In genomic region chr7:149020483-149020882, GRCh38 we compare ENCODE assay signal across 23 cellular contexts. TPM values are rescaled to one million over a fixed set of nuclear protein-coding genes. Genes with fewer than 3 reads are reported as not detected.
DNase-seq lines count a peak whose midpoint lies in the region; ATAC-seq and TF ChIP-seq lines count a peak whose summit lies in the region.
"Had no signal": no experiment of that assay in that cellular context is flagged by ENCODE, and none has a peak within 500 bp of the region (broad histone marks: within the 10 kb centered on the region; RNA-seq: fewer than 3 reads in every experiment).

No MANE protein-coding gene starts in this region.

- intact Hi-C loops in activated CD8-positive, alpha-beta T cell treated with anti-CD3 and anti-CD28 coated beads for 36 hours (cut with micrococcal nuclease): no loop called here
- intact Hi-C loops in posterior cingulate gyrus (cut with DNase I): no loop called here

- no peak for ATAC-seq in activated CD8-positive, alpha-beta T cell treated with anti-CD3 and anti-CD28 coated beads for 36 hours
- ATAC-seq in stimulated activated naive B cell treated with anti-CD40 and anti-IgM and Interleukin-4, amounts not matched to agents 10 μg/mL and 1 μg/mL and 100 μg/mL, for 72 hours (replicated peaks): no peak
- ATAC-seq in left lobe of liver: no peak
- ATAC-seq: esophagus mucosa, gastrocnemius medialis, pancreas had no signal

- H3K36me3 Mint-ChIP-seq in activated CD8-positive, alpha-beta T cell treated with anti-CD3 and anti-CD28 coated beads for 36 hours (ENCODE audit: low read depth): peaks cover 36% of the 10 kb centered on the region
- H3K36me3 Mint-ChIP-seq in endothelial cell (ENCODE audit: low read depth, unreplicated experiment): peaks cover 14% of the 10 kb centered on the region
- H3K36me3 Mint-ChIP-seq in stimulated activated naive B cell treated with anti-CD40 and anti-IgM and Interleukin-4, amounts not matched to agents 10 μg/mL and 1 μg/mL and 100 μg/mL, for 72 hours: peaks cover 44 to 51% of the 10 kb centered on the region in 2 donors

- peaks cover 23% of the 10 kb centered on the region for H3K36me3 ChIP-seq in H7 (replicated peaks; ENCODE audit: control insufficient read depth, insufficient read depth, low read length)

- no peak for TF ChIP-seq CTCF in activated CD8-positive, alpha-beta T cell treated with anti-CD3 and anti-CD28 coated beads for 36 hours (IDR thresholded peaks at IDR 0.05)
- no peak for TF ChIP-seq CTCF in endothelial cell (IDR thresholded peaks at IDR 0.05; ENCODE audit: unreplicated experiment)

- H3K4me3 ChIP-seq in H7 (ENCODE audit: insufficient read depth, low read depth, low read length): no peak overlapping the region
- H3K4me3 ChIP-seq: gastrocnemius medialis, pancreas, thoracic aorta had no signal

- peak overlapping the region; percentile 0 for H3K27ac Mint-ChIP-seq in activated CD8-positive, alpha-beta T cell treated with anti-CD3 and anti-CD28 coated beads for 36 hours
- peak overlapping the region; percentile 28 for H3K27ac Mint-ChIP-seq in endothelial cell (ENCODE audit: unreplicated experiment)
- no peak overlapping the region for H3K27ac Mint-ChIP-seq in stimulated activated naive B cell treated with anti-CD40 and anti-IgM and Interleukin-4, amounts not matched to agents 10 μg/mL and 1 μg/mL and 100 μg/mL, for 72 hours
- H3K27ac Mint-ChIP-seq: activated naive CD4-positive, alpha-beta T cell treated with anti-CD3 and anti-CD28 coated beads, Interleukin-2, amount 50 U/mL, for 24 hours; memory B cell had no signal

- H3K9me3 Mint-ChIP-seq in activated CD8-positive, alpha-beta T cell treated with anti-CD3 and anti-CD28 coated beads for 36 hours: no peaks in the 10 kb centered on the region
- H3K9me3 Mint-ChIP-seq in endothelial cell (ENCODE audit: unreplicated experiment): no peaks in the 10 kb centered on the region
- H3K9me3 Mint-ChIP-seq in stimulated activated naive B cell treated with anti-CD40 and anti-IgM and Interleukin-4, amounts not matched to agents 10 μg/mL and 1 μg/mL and 100 μg/mL, for 72 hours: no peaks in the 10 kb centered on the region
- H3K9me3 Mint-ChIP-seq: activated naive CD4-positive, alpha-beta T cell treated with anti-CD3 and anti-CD28 coated beads, Interleukin-2, amount 50 U/mL, for 24 hours; CD8-positive, alpha-beta memory T cell; memory B cell had no signal

- peaks cover 20% of the 10 kb centered on the region for H3K4me1 Mint-ChIP-seq in activated CD8-positive, alpha-beta T cell treated with anti-CD3 and anti-CD28 coated beads for 36 hours (ENCODE audit: low read depth)
- peaks cover 28% of the 10 kb centered on the region for H3K4me1 Mint-ChIP-seq in endothelial cell (ENCODE audit: unreplicated experiment)
- peaks cover 24 to 28% of the 10 kb centered on the region in 2 donors for H3K4me1 Mint-ChIP-seq in stimulated activated naive B cell treated with anti-CD40 and anti-IgM and Interleukin-4, amounts not matched to agents 10 μg/mL and 1 μg/mL and 100 μg/mL, for 72 hours

- H3K4me3 Mint-ChIP-seq in activated CD8-positive, alpha-beta T cell treated with anti-CD3 and anti-CD28 coated beads for 36 hours: no peak overlapping the region
- H3K4me3 Mint-ChIP-seq in endothelial cell (ENCODE audit: unreplicated experiment): no peak overlapping the region
- no peak overlapping the region for H3K4me3 Mint-ChIP-seq in stimulated activated naive B cell treated with anti-CD40 and anti-IgM and Interleukin-4, amounts not matched to agents 10 μg/mL and 1 μg/mL and 100 μg/mL, for 72 hours
- H3K4me3 Mint-ChIP-seq: activated naive CD4-positive, alpha-beta T cell treated with anti-CD3 and anti-CD28 coated beads, Interleukin-2, amount 50 U/mL, for 24 hours; CD8-positive, alpha-beta memory T cell; memory B cell had no signal

- DNase-seq in H7 (peak; percentile 25), endothelial cell (ENCODE audit: low spot score) (no peak), posterior cingulate gyrus (peak in 6 of 10 donors; percentile 6 to 83 (median 27)), left lobe of liver (ENCODE audit: low spot score) (no peak)
- no peak for DNase-seq in activated CD8-positive, alpha-beta T cell treated with anti-CD3 and anti-CD28 coated beads for 36 hours
- DNase-seq in stimulated activated naive B cell treated with anti-CD40 and anti-IgM and Interleukin-4, amounts not matched to agents 10 μg/mL and 1 μg/mL and 100 μg/mL, for 72 hours: no peak
- no peak for DNase-seq in activated CD8-positive, alpha-beta memory T cell treated with anti-CD3 and anti-CD28 coated beads, Interleukin-2, amount 50 U/mL, for 4 hours
- DNase-seq: activated CD4-positive, CD25-positive, alpha-beta regulatory T cell; activated T-cell treated with anti-CD3 and anti-CD28 coated beads, Interleukin-2, amount 50 U/mL, for 48 hours; CD8-positive, alpha-beta memory T cell; DMS79 treated with DMSO at 0.1 percent for 48 hours; effector CD8-positive, alpha-beta T cell; gastrocnemius medialis; Kasumi-1; NCI-H1048; NCI-H2029; NCI-H226; NCI-H774; pancreas had no signal

- CTCF ChIA-PET in activated CD8-positive, alpha-beta T cell treated with anti-CD3 and anti-CD28 coated beads for 36 hours (lab: Charles Lee): interaction anchor here (1.1 to 2.0 kb wide), 3 partner anchors 13 to 46 kb away, joined by 3 to 6 read pairs (median 5); no protein-coding TSS in a partner anchor

- POLR2A ChIA-PET in activated CD8-positive, alpha-beta T cell treated with anti-CD3 and anti-CD28 coated beads for 36 hours (lab: Charles Lee): no interaction called here

- no peaks in the 10 kb centered on the region for H3K27me3 ChIP-seq in H7 (ENCODE audit: control insufficient read depth, insufficient read depth, low read length)
- H3K27me3 ChIP-seq: gastrocnemius medialis, pancreas had no signal

- no peaks in the 10 kb centered on the region for H3K27me3 Mint-ChIP-seq in activated CD8-positive, alpha-beta T cell treated with anti-CD3 and anti-CD28 coated beads for 36 hours
- H3K27me3 Mint-ChIP-seq in endothelial cell (ENCODE audit: unreplicated experiment): no peaks in the 10 kb centered on the region
- H3K27me3 Mint-ChIP-seq in stimulated activated naive B cell treated with anti-CD40 and anti-IgM and Interleukin-4, amounts not matched to agents 10 μg/mL and 1 μg/mL and 100 μg/mL, for 72 hours: no peaks in the 10 kb centered on the region
- H3K27me3 Mint-ChIP-seq: activated naive CD4-positive, alpha-beta T cell treated with anti-CD3 and anti-CD28 coated beads, Interleukin-2, amount 50 U/mL, for 24 hours; memory B cell had no signal

RNA-seq across cellular contexts. Expression of gene PDIA4, which starts 7.8 kb away (rescaled TPM):
- total RNA-seq in H7 (2014; rRNA removed; shearing (Covaris generic)): 286 and 335 TPM in 2 replicates
- 10 to 100 TPM; 72.6 to 75.7 TPM for total RNA-seq in activated CD8-positive, alpha-beta T cell treated with anti-CD3 and anti-CD28 coated beads for 36 hours
- total RNA-seq in endothelial cell (ENCODE audit: unreplicated experiment) (266 TPM), left lobe of liver (266 TPM)

Comparison
In these comparisons a context has a peak if more than half of its experiments do, and no peak if none do; other contexts are left out.
1. DNase-seq: peak in H7 (single experiment) and posterior cingulate gyrus (6 of 10); none in activated CD8-positive, alpha-beta T cell treated with anti-CD3 and anti-CD28 coated beads for 36 hours (single experiment), endothelial cell (single experiment), stimulated activated naive B cell treated with anti-CD40 and anti-IgM and Interleukin-4, amounts not matched to agents 10 μg/mL and 1 μg/mL and 100 μg/mL, for 72 hours (single experiment), activated CD8-positive, alpha-beta memory T cell treated with anti-CD3 and anti-CD28 coated beads, Interleukin-2, amount 50 U/mL, for 4 hours (single experiment) and left lobe of liver (single experiment).